Comparison of ENCODE assay signal across 8 cellular contexts in genomic region chr1:206106328-206107167, GRCh38. TPM values are rescaled to one million over a fixed set of nuclear protein-coding genes. Genes with fewer than 3 reads are reported as not detected.
DNase-seq lines count a peak whose midpoint lies in the region; ATAC-seq, FAIRE-seq and TF ChIP-seq lines count a peak whose summit lies in the region.

No MANE protein-coding gene starts in this region.

- H3K36me3 ChIP-seq in K562 (ENCODE audit: control insufficient read depth, insufficient read depth, low read length), result no peaks in the 10 kb centered on the region

- H3K4me3 ChIP-seq in K562, result no peak overlapping the region

- no peak overlapping the region for H2BK12ac ChIP-seq in H9 (ENCODE audit: insufficient read length, low read depth, low read length)

- H3K27ac ChIP-seq in CD4-positive, alpha-beta T cell (ENCODE audit: low read depth, low read length), result no peak overlapping the region
- H3K27ac ChIP-seq in H9 (ENCODE audit: insufficient read length, low read depth, low read length) (no peak overlapping the region), K562 (ENCODE audit: extremely low read depth, low read depth, low read length) (no peak overlapping the region)

- H2BK120ac ChIP-seq in H9 (ENCODE audit: low read depth, low read length, poor library complexity, severe bottlenecking), result no peak overlapping the region

- TF ChIP-seq EP300 in K562 (IDR thresholded peaks at IDR 0.05; ENCODE audit: low read length), result no peak

- H2AFZ ChIP-seq in H9 (ENCODE audit: low read length) (no peak overlapping the region), K562 (ENCODE audit: low read depth, low read length) (no peak overlapping the region)

- no peak overlapping the region for H3K4me3 Mint-ChIP-seq in CD4-positive, alpha-beta T cell
- H3K4me3 Mint-ChIP-seq in H9, result no peak overlapping the region

- no peak overlapping the region for H2AK5ac ChIP-seq in H9 (ENCODE audit: insufficient read length, low read length)

- no peaks in the 10 kb centered on the region for H3K27me3 Mint-ChIP-seq in CD4-positive, alpha-beta T cell
- H3K27me3 Mint-ChIP-seq in H9 (ENCODE audit: low read depth), result peaks cover under 1% of the 10 kb centered on the region; the same call in 1 of the 2 replicates

- no peaks in the 10 kb centered on the region for H3K9me3 Mint-ChIP-seq in CD4-positive, alpha-beta T cell
- H3K9me3 Mint-ChIP-seq in H9, result no peaks in the 10 kb centered on the region

- ATAC-seq in CD4-positive, alpha-beta T cell (ENCODE audit: poor library complexity), result peak; percentile 73
- ATAC-seq in K562, result peak; percentile 94
- no peak for ATAC-seq in HG03439 (IDR thresholded peaks at IDR 0.05; ENCODE audit: unreplicated experiment)

- no peaks in the 10 kb centered on the region for H3K36me3 Mint-ChIP-seq in CD4-positive, alpha-beta T cell (ENCODE audit: low read depth)
- H3K36me3 Mint-ChIP-seq in H9 (ENCODE audit: insufficient read depth in 1 of 3, low read depth in 3 of 3), result no peaks in the 10 kb centered on the region

- no peaks in the 10 kb centered on the region for H3K4me1 ChIP-seq in H9 (ENCODE audit: insufficient read depth, low read length)
- H3K4me1 ChIP-seq in K562 (replicated peaks in 1 of 2; ENCODE audit: control insufficient read depth in 2 of 2, insufficient read depth in 2 of 2, low read length in 2 of 2), result peaks cover 4 to 7% of the 10 kb centered on the region in 2 experiments; a peak in 2 of 5 replicates

- H3K9me1 ChIP-seq in K562 (ENCODE audit: control insufficient read depth, insufficient read depth, low read length), result no peaks in the 10 kb centered on the region

- H2BK20ac ChIP-seq in H9 (ENCODE audit: low read depth, low read length, poor library complexity, severe bottlenecking), result no peak overlapping the region

- no peaks in the 10 kb centered on the region for H3K23me2 ChIP-seq in H9 (ENCODE audit: insufficient read length, low read depth, low read length, poor library complexity, severe bottlenecking)

- H3K4me2 ChIP-seq in H9 (ENCODE audit: insufficient read depth, insufficient read length, low read length) (no peak overlapping the region), K562 (ENCODE audit: insufficient read depth, low read length) (no peak overlapping the region)

- no peaks in the 10 kb centered on the region for H3K4me1 Mint-ChIP-seq in CD4-positive, alpha-beta T cell (ENCODE audit: low read depth)
- peaks cover 0 to 2% of the 10 kb centered on the region in 2 experiments; a peak in 2 of 4 replicates for H3K4me1 Mint-ChIP-seq in H9

- no CpG with 5 or more reads among the region's 8 CpGs for WGBS in H9 (ENCODE audit: extremely low coverage, insufficient read length, low lambda C conversion rate)
- 9% methylated on average over 8 of the region's 8 CpGs for WGBS in K562 (ENCODE audit: insufficient coverage, low coverage, missing lambda C conversion rate)

- H3K4ac ChIP-seq in H9 (ENCODE audit: low read depth, low read length), result no peak overlapping the region

- intact Hi-C loops in CD4-positive, alpha-beta T cell (cut with DNase I, micrococcal nuclease), result loop anchor here (1.0 to 5.0 kb wide), 7 partner anchors 76 to 449 kb away; no protein-coding TSS in a partner anchor
- intact Hi-C loops in K562 (cut with micrococcal nuclease), result loop anchor here (1.0 to 10.0 kb wide), 6 partner anchors 31 to 432 kb away; no protein-coding TSS in a partner anchor

- no TSS peak for BruUV-seq in K562 (replicated peaks; lab: Mats Ljungman, UMichigan)

- no peak overlapping the region for H4K8ac ChIP-seq in H9 (replicated peaks; ENCODE audit: insufficient read length, low read depth, low read length)

- no peaks in the 10 kb centered on the region for H3K79me2 ChIP-seq in H9 (ENCODE audit: insufficient read depth, low read length)
- no peaks in the 10 kb centered on the region for H3K79me2 ChIP-seq in K562 (ENCODE audit: control insufficient read depth, insufficient read depth, low read length)

- no peak overlapping the region for H3K14ac ChIP-seq in H9 (ENCODE audit: insufficient read depth, low read length)

- CTCF ChIA-PET in CD4-positive, alpha-beta T cell (lab: Charles Lee), result interaction anchor here (1.1 to 2.5 kb wide), 4 partner anchors 11 to 315 kb away, joined by 3 to 13 read pairs (median 4); no protein-coding TSS in a partner anchor
- CTCF ChIA-PET in K562 (lab: Yijun Ruan, JAX; ENCODE audit: low intra/inter-chr PET ratio), result interaction anchor here (0.6 to 4.1 kb wide), 7 partner anchors 9 to 316 kb away, joined by 3 to 39 read pairs (median 6); no protein-coding TSS in a partner anchor

- no peak for TF ChIP-seq POLR2A in K562 (conservative IDR thresholded peaks at IDR 0.05)

- H4K5ac ChIP-seq in H9 (ENCODE audit: insufficient read length, low read depth, low read length), result no peak overlapping the region

- FAIRE-seq in TTC549 (lab: Jason Lieb, UNC), result peak; percentile 91
- FAIRE-seq in K562 (lab: Jason Lieb, UNC), result peak; percentile 94

- H3K79me1 ChIP-seq in H9 (ENCODE audit: insufficient read depth, low read depth, low read length, poor library complexity, severe bottlenecking), result no peaks in the 10 kb centered on the region

- H3K9ac ChIP-seq in H9 (ENCODE audit: extremely low read depth, insufficient read length, low read length) (no peak overlapping the region), K562 (ENCODE audit: insufficient read depth in 1 of 2, low read depth in 2 of 2, low read length in 2 of 2) (no peak overlapping the region)

- no peak overlapping the region for H3K23ac ChIP-seq in H9 (ENCODE audit: insufficient read length, low read depth, low read length)

- H3K56ac ChIP-seq in H9 (ENCODE audit: insufficient read length, low read depth, low read length), result no peak overlapping the region

- no peaks in the 10 kb centered on the region for H3K27me3 ChIP-seq in CD4-positive, alpha-beta T cell (ENCODE audit: control insufficient read depth, insufficient read depth, low read length)
- no peaks in the 10 kb centered on the region for H3K27me3 ChIP-seq in H9 (ENCODE audit: insufficient read depth, low read length)
- peaks cover 8 to 24% of the 10 kb centered on the region in 2 experiments; a peak in 4 of 5 replicates for H3K27me3 ChIP-seq in K562 (ENCODE audit: control insufficient read depth in 2 of 2, insufficient read depth in 2 of 2, low read length in 2 of 2)

- no peak overlapping the region for H4K91ac ChIP-seq in H9 (ENCODE audit: insufficient read length, low read depth, low read length)

- H3K18ac ChIP-seq in H9 (ENCODE audit: insufficient read length, low read depth, low read length), result no peak overlapping the region

- no peak overlapping the region for H3K27ac Mint-ChIP-seq in CD4-positive, alpha-beta T cell
- no peak overlapping the region for H3K27ac Mint-ChIP-seq in H9

- H3K9me3 ChIP-seq in CD4-positive, alpha-beta T cell (ENCODE audit: control insufficient read depth, low read length), result no peaks in the 10 kb centered on the region
- H3K9me3 ChIP-seq in H9 (ENCODE audit: control insufficient read depth, low read depth, low read length) (no peaks in the 10 kb centered on the region), K562 (replicated peaks; ENCODE audit: control insufficient read depth, insufficient read depth, low read depth, low read length) (no peaks in the 10 kb centered on the region)

- TF ChIP-seq RAD21 in K562 (CRISPR knock-in tag; conservative IDR thresholded peaks at IDR 0.05 in 1 of 2, IDR thresholded peaks at IDR 0.05 in 1 of 2), result peak; percentile 98 to 99

- H4K20me1 ChIP-seq in H9 (ENCODE audit: control insufficient read depth, insufficient read depth, insufficient read length) (no peaks in the 10 kb centered on the region), K562 (replicated peaks; ENCODE audit: control insufficient read depth, insufficient read depth, low read length) (0 out of 2 replicates have a peak, but pooled peaks cover 5% of the 10 kb centered on the region)

- POLR2A ChIA-PET in CD4-positive, alpha-beta T cell (lab: Charles Lee), result interaction anchor here (1.9 kb wide), 1 partner anchor 76 kb away, joined by 10 read pairs; no protein-coding TSS in a partner anchor
- POLR2A ChIA-PET in K562 (lab: Yijun Ruan, JAX), result interaction anchor here (0.6 to 1.8 kb wide), 7 partner anchors 9 to 363 kb away, joined by 3 to 10 read pairs (median 3); no protein-coding TSS in a partner anchor

- H2BK5ac ChIP-seq in H9 (ENCODE audit: insufficient read length, low read length), result no peak overlapping the region

- DNase-seq in CD4-positive, alpha-beta T cell, result peak; percentile 53 to 80 (median 66)
- DNase-seq in H9 (peak; percentile 78), NCI-H2081 treated with DMSO at 0.1 percent for 48 hours (lab: John Stamatoyannopoulos, UW) (peak; percentile 51), K562 (ENCODE audit: extremely low read depth in 1 of 4, low spot score in 3 of 4) (peak; percentile 87 to 90 (median 88)), iPS-NIHi11 (ENCODE audit: low spot score) (peak; percentile 92)
- DNase-seq in stimulated activated CD4-positive, alpha-beta T cell treated with anti-CD3 and anti-CD28 coated beads, Interleukin-12 subunit alpha, Interleukin-12 subunit beta, amount 100 ng/mL, for 48 hours (ENCODE audit: low read depth in 2 of 3, low spot score in 1 of 3), result peak; percentile 66 to 80 (median 66)

- no peak overlapping the region for H2BK15ac ChIP-seq in H9 (ENCODE audit: low read depth, low read length)

- TF ChIP-seq CTCF in CD4-positive, alpha-beta T cell (IDR thresholded peaks at IDR 0.05), result peak; percentile 90
- TF ChIP-seq CTCF in H9 (conservative IDR thresholded peaks at IDR 0.05) (peak; percentile 90), K562 (IDR thresholded peaks at IDR 0.05 in 2 of 3, conservative IDR thresholded peaks at IDR 0.05 in 1 of 3; ENCODE audit: insufficient read depth in 2 of 3, low read depth in 1 of 3, low read length in 3 of 3) (peak; percentile 93 to 97 (median 96))

- no peak overlapping the region for H3T11ph ChIP-seq in H9 (ENCODE audit: low read length)

- in situ Hi-C loops in K562 (cut with MboI), result loop anchor here (10.0 kb wide), 1 partner anchor 182 kb away; no protein-coding TSS in a partner anchor

RNA-seq across cellular contexts. Expression of gene AVPR1B, which starts 10.6 kb away (rescaled TPM):
- total RNA-seq in CD4-positive, alpha-beta T cell, result not detected
- total RNA-seq in H9 (2021) (0.09 TPM in 1 of 2 replicates, not detected in the other), K562 (2014; rRNA removed) (not detected in 2 replicates), K562 (2014; rRNA removed; fragmentation: Illumina TruSeq; extraction: Trizol) (not detected in 2 replicates), K562 (2015; rRNA removed; fragmentation: Illumina TruSeq; extraction: Trizol) (not detected in 2 replicates), K562 (2021) (not detected in 2 replicates)
- total RNA-seq in K562 (2011; cell fraction: chromatin; rRNA removed; ENCODE audit: low replicate concordance), result not detected in 2 replicates
- not detected in 2 replicates for total RNA-seq in K562 (2011; cell fraction: nucleolus; rRNA removed)
- total RNA-seq in K562 (2011; cell fraction: nucleoplasm; rRNA removed), result not detected in 2 replicates
- polyA plus RNA-seq in K562 (2011; rRNA removed) (not detected in 2 replicates), K562 (2014; fragmentation: Illumina TruSeq; extraction: Trizol) (not detected in 2 replicates), K562 (2014; fragmentation: Nextera tagmentation; extraction: Ambion mirVana) (not detected), K562 (2014; rRNA removed) (not detected in 2 replicates)
- not detected in 2 replicates for polyA plus RNA-seq in K562 (2011; cell fraction: cytosol; rRNA removed)
- not detected in 2 replicates for polyA plus RNA-seq in K562 (2011; cell fraction: nucleus; rRNA removed)
- not detected in 2 replicates for polyA plus RNA-seq in K562 (2012)
- not detected in 2 replicates for polyA minus RNA-seq in K562 (2011; rRNA and poly(A)+ RNA removed)
- polyA minus RNA-seq in K562 (2011; cell fraction: cytosol; rRNA and poly(A)+ RNA removed), result not detected in 2 replicates
- polyA minus RNA-seq in K562 (2011; cell fraction: nucleus; rRNA and poly(A)+ RNA removed), result not detected in 2 replicates

RNA-seq across cellular contexts. Expression of gene RHEX, which starts 53.6 kb away (rescaled TPM):
- not detected for total RNA-seq in CD4-positive, alpha-beta T cell
- total RNA-seq in H9 (2021) (not detected in 2 replicates), K562 (2014; rRNA removed) (not detected in 2 replicates), K562 (2014; rRNA removed; fragmentation: Illumina TruSeq; extraction: Trizol) (not detected in 2 replicates), K562 (2015; rRNA removed; fragmentation: Illumina TruSeq; extraction: Trizol) (not detected in 2 replicates), K562 (2021) (not detected in 2 replicates)
- total RNA-seq in K562 (2011; cell fraction: chromatin; rRNA removed; ENCODE audit: low replicate concordance), result not detected in 2 replicates
- total RNA-seq in K562 (2011; cell fraction: nucleolus; rRNA removed), result not detected in 2 replicates
- total RNA-seq in K562 (2011; cell fraction: nucleoplasm; rRNA removed), result not detected in 2 replicates
- polyA plus RNA-seq in K562 (2011; rRNA removed) (not detected in 2 replicates), K562 (2014; fragmentation: Illumina TruSeq; extraction: Trizol) (not detected in 2 replicates), K562 (2014; fragmentation: Nextera tagmentation; extraction: Ambion mirVana) (not detected), K562 (2014; rRNA removed) (not detected in 2 replicates)
- polyA plus RNA-seq in K562 (2011; cell fraction: cytosol; rRNA removed), result not detected in 2 replicates
- polyA plus RNA-seq in K562 (2011; cell fraction: nucleus; rRNA removed), result not detected in 2 replicates
- polyA plus RNA-seq in K562 (2012), result not detected in 2 replicates
- not detected in 2 replicates for polyA minus RNA-seq in K562 (2011; rRNA and poly(A)+ RNA removed)
- not detected in 2 replicates for polyA minus RNA-seq in K562 (2011; cell fraction: cytosol; rRNA and poly(A)+ RNA removed)
- polyA minus RNA-seq in K562 (2011; cell fraction: nucleus; rRNA and poly(A)+ RNA removed), result not detected in 2 replicates
